1 cellular context compared by ENCODE assay signal in genomic region chr1:18944810-18945209, GRCh38.
TF ChIP-seq lines count a peak whose summit lies in the region.

No MANE protein-coding gene starts in this region.

TF ChIP-seq in K562, 482 proteins besides CTCF, POLR2A, EP300 and RAD21:
- TF ChIP-seq CREB3 (tag; conservative IDR thresholded peaks at IDR 0.05; ENCODE audit: low read depth) (no peak), BDP1 (IDR thresholded peaks at IDR 0.05; ENCODE audit: insufficient read depth, insufficient read length) (no peak), ZBTB11 (CRISPR knock-in tag; IDR thresholded peaks at IDR 0.05) (no peak), STAG1 (CRISPR knock-in tag; IDR thresholded peaks at IDR 0.05; ENCODE audit: borderline replicate concordance) (no peak)
